11 cellular contexts compared by ENCODE assay signal in genomic region chr12:16531623-16532022, GRCh38.
DNase-seq lines count a peak whose midpoint lies in the region; ATAC-seq and TF ChIP-seq lines count a peak whose summit lies in the region.
"Had no signal": no experiment of that assay in that cellular context is flagged by ENCODE, and none has a peak within 500 bp of the region (broad histone marks: within the 10 kb centered on the region; RNA-seq: fewer than 3 reads in every experiment).

No MANE protein-coding gene starts in this region.

- no peaks in the 10 kb centered on the region for H3K9me3 ChIP-seq in thyroid gland

- intact Hi-C loops in thyroid gland (cut with DNase I) = no loop called here
- intact Hi-C loops in posterior vena cava (cut with DNase I) = no loop called here
- intact Hi-C loops in sciatic nerve (cut with DNase I) = no loop called here

- no peak overlapping the region for H3K27ac ChIP-seq in thyroid gland
- H3K27ac ChIP-seq: 22Rv1 had no signal

- no peak for TF ChIP-seq POLR2A in thyroid gland (IDR thresholded peaks at IDR 0.05)

- H3K4me3 ChIP-seq in thyroid gland (replicated peaks in 1 of 3) = no peak overlapping the region

- H3K4me1 ChIP-seq in thyroid gland = no peaks in the 10 kb centered on the region

- TF ChIP-seq CTCF in thyroid gland (IDR thresholded peaks at IDR 0.05) = no peak

- 30 to 40% methylated on average over 3 of the region's 3 CpGs for WGBS in thyroid gland, 2 donors

- DNase-seq in NCI-H524 (lab: John Stamatoyannopoulos, UW) = peak; percentile 18 to 77
- no peak for DNase-seq in NCI-H524 treated with DMSO at 0.1 percent for 48 hours (lab: John Stamatoyannopoulos, UW)
- peak; percentile 96 for DNase-seq in NCI-H2081 treated with DMSO at 0.1 percent for 48 hours (lab: John Stamatoyannopoulos, UW)
- DNase-seq in SW480 (ENCODE audit: low spot score) = peak; percentile 13
- peak; percentile 13 to 26 for DNase-seq in thyroid gland
- no peak for DNase-seq in T-helper 9 cell
- DNase-seq in posterior vena cava (ENCODE audit: low spot score) = no peak
- DNase-seq in sciatic nerve (ENCODE audit: low spot score) = no peak
- DNase-seq: activated naive CD8-positive, alpha-beta T cell treated with anti-CD3 and anti-CD28 coated beads, Interleukin-2, amount 10 ng/mL, durations not matched to agents 7 days and 5 days; MM.1S had no signal

- no peaks in the 10 kb centered on the region for H3K36me3 ChIP-seq in thyroid gland

- ATAC-seq in sciatic nerve = no peak

- no peaks in the 10 kb centered on the region for H3K27me3 ChIP-seq in thyroid gland

Comparison
In these comparisons a context has a peak if more than half of its experiments do, and no peak if none do; other contexts are left out.
1. DNase-seq: peak in NCI-H524 (2 of 2), NCI-H2081 treated with DMSO at 0.1 percent for 48 hours (single experiment), SW480 (single experiment) and thyroid gland (2 of 2); none in NCI-H524 treated with DMSO at 0.1 percent for 48 hours (single experiment), T-helper 9 cell (single experiment), posterior vena cava (single experiment) and sciatic nerve (single experiment).